ENCODE assay signal across 8 cellular contexts in the genomic region with DNA sequence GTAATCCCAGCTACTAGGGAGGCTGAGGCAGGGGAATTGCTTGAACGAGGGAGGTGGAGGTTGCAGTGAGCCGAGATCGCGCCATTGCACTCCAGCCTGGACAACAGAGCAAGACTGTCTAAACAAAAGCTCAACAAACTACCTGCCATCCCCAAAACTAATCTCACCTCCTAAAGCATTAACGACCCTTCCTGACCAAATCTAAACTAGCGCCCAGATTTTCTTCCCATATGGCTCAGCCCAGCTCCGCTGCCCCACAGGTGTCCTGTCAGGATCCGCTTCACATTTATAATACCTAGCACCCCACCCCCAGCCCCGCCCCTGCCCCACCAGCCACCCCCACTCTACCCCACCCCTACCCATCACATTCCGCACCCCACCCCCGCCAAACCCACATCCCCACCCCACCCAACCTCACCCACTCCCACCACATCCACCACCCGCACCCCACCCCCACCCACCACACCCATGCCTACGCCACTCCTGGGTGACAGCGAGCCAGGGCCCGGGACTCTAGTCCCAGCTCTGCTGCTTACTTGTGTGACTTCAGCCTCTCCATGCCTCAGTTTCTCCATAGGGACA. TPM values are rescaled to one million over a fixed set of nuclear protein-coding genes. Genes with fewer than 3 reads are reported as not detected.
DNase-seq lines count a peak whose midpoint lies in the region; ATAC-seq and TF ChIP-seq lines count a peak whose summit lies in the region.

No MANE protein-coding gene starts in this region.

- no peaks in the 10 kb centered on the region for H3K36me3 ChIP-seq in HCT116 (ENCODE audit: control insufficient read depth in 1 of 2, insufficient read depth in 2 of 2, low read length in 2 of 2)
- H3K36me3 ChIP-seq in SJSA1, result peaks cover 3% of the 10 kb centered on the region; the same call in 1 of the 2 replicates

- BruUV-seq in HCT116 (replicated peaks; lab: Mats Ljungman, UMichigan), result no TSS peak

- H3K27ac ChIP-seq in HCT116 (ENCODE audit: low read depth, low read length), result peak overlapping the region; percentile 92
- H3K27ac ChIP-seq in SJSA1, result peak overlapping the region; percentile 91

- TF ChIP-seq RAD21 in HCT116 (IDR thresholded peaks at IDR 0.05; ENCODE audit: low read depth), result no peak

- H3K4me1 Mint-ChIP-seq in mesothelial cell of epicardium, result peaks cover 33% of the 10 kb centered on the region

- TF ChIP-seq CTCF in GM13976 (IDR thresholded peaks at IDR 0.05; ENCODE audit: borderline replicate concordance, control extremely low read depth, extremely low read depth, insufficient read depth, missing control alignments), result no peak
- no peak for TF ChIP-seq CTCF in HCT116 (IDR thresholded peaks at IDR 0.05 in 2 of 3, conservative IDR thresholded peaks at IDR 0.05 in 1 of 3; ENCODE audit: borderline replicate concordance in 1 of 3, insufficient read depth in 1 of 3, low read depth in 2 of 3, low read length in 2 of 3)
- TF ChIP-seq CTCF in mesothelial cell of epicardium (IDR thresholded peaks at IDR 0.05; ENCODE audit: unreplicated experiment), result no peak

- CTCF ChIA-PET in HCT116 (lab: Charles Lee), result interaction anchor here (1.0 to 1.4 kb wide), 2 partner anchors 28 to 103 kb away, joined by 3 to 5 read pairs; no protein-coding TSS in a partner anchor

- H3K9me3 ChIP-seq in HCT116 (ENCODE audit: control insufficient read depth in 1 of 2, insufficient read depth in 1 of 2, low read depth in 1 of 2, low read length in 2 of 2) (no peaks in the 10 kb centered on the region), SJSA1 (replicated peaks) (no peaks in the 10 kb centered on the region)

- ATAC-seq in HCT116, result peak; percentile 49
- no peak for ATAC-seq in HG03108 (IDR thresholded peaks at IDR 0.05; ENCODE audit: unreplicated experiment)
- ATAC-seq in sciatic nerve, result no peak

- intact Hi-C loops in HCT116 (cut with micrococcal nuclease), result no loop called here
- intact Hi-C loops in sciatic nerve (cut with DNase I), result no loop called here

- H3K4me1 ChIP-seq in HCT116 (ENCODE audit: control insufficient read depth in 1 of 2, insufficient read depth in 2 of 2, low read length in 2 of 2) (peaks cover 10% of the 10 kb centered on the region in 2 experiments), SJSA1 (replicated peaks) (peaks cover 13% of the 10 kb centered on the region)

- no peaks in the 10 kb centered on the region for H3K27me3 Mint-ChIP-seq in mesothelial cell of epicardium (ENCODE audit: low read depth)

- H3K9me3 Mint-ChIP-seq in mesothelial cell of epicardium, result no peaks in the 10 kb centered on the region

- in situ Hi-C loops in GM13976 (cut with MboI; ENCODE audit: low sequenced_read_pairs, unreplicated experiment), result no loop called here

- no peaks in the 10 kb centered on the region for H4K20me1 ChIP-seq in HCT116 (ENCODE audit: insufficient read depth)

- peak overlapping the region; percentile 94 for H3K9ac ChIP-seq in HCT116 (ENCODE audit: low read length)

- H3K9me2 ChIP-seq in HCT116 (ENCODE audit: insufficient read depth), result no peaks in the 10 kb centered on the region

- peak overlapping the region; percentile 97 for H3K4me2 ChIP-seq in HCT116 (ENCODE audit: low read length)

- H3K36me3 Mint-ChIP-seq in mesothelial cell of epicardium, result no peaks in the 10 kb centered on the region

- no peak overlapping the region for H2AFZ ChIP-seq in HCT116 (ENCODE audit: low read depth, low read length, poor library complexity, severe bottlenecking)

- H3K4me3 Mint-ChIP-seq in mesothelial cell of epicardium, result peak overlapping the region; percentile 72

- peak overlapping the region; percentile 66 for H3K27ac Mint-ChIP-seq in mesothelial cell of epicardium

- no peak for TF ChIP-seq POLR2A in HCT116 (IDR thresholded peaks at IDR 0.05; ENCODE audit: borderline replicate concordance, extremely low read depth, insufficient read depth, insufficient read length)

- RAD21 ChIA-PET in HCT116 (lab: Charles Lee; ENCODE audit: low non-redundant PET in 1 of 2, low total read pairs in 2 of 2, uncharacterized antibody in 2 of 2, unreplicated experiment in 2 of 2), result no interaction called here

- peaks cover 17% of the 10 kb centered on the region for H3K79me2 ChIP-seq in HCT116 (ENCODE audit: insufficient read depth, low read length)

- no peaks in the 10 kb centered on the region for H3K27me3 ChIP-seq in HCT116 (ENCODE audit: insufficient read depth, low read length)
- no peaks in the 10 kb centered on the region for H3K27me3 ChIP-seq in SJSA1 (replicated peaks)

- DNase-seq in GM13976 (ENCODE audit: low spot score) (peak; percentile 47), HCT116 (ENCODE audit: low read depth, low spot score) (no peak), SJSA1 (ENCODE audit: low read depth in 1 of 2, low spot score in 2 of 2) (no peak), cerebellum (ENCODE audit: low spot score) (peak; percentile 21), mesothelial cell of epicardium (ENCODE audit: low spot score in 2 of 2, unreplicated experiment in 2 of 2) (no peak), sciatic nerve (ENCODE audit: low spot score) (no peak)
- no peak for DNase-seq in stimulated activated CD4-positive, alpha-beta T cell treated with anti-CD3 and anti-CD28 coated beads, Interleukin-4, amount 100 ng/mL, for 4 hours

- POLR2A ChIA-PET in HCT116 (lab: Charles Lee), result interaction anchor here (1.0 to 1.1 kb wide), 2 partner anchors 108 to 130 kb away, joined by 3 to 5 read pairs; partner anchors contain the start of gene POP4

- H3K4me3 ChIP-seq in HCT116 (replicated peaks in 1 of 2; ENCODE audit: low read depth in 1 of 2, low read length in 2 of 2) (peak overlapping the region; percentile 80 to 96), SJSA1 (peak overlapping the region; percentile 95)

TF ChIP-seq in HCT116, 20 proteins besides CTCF, POLR2A, EP300 and RAD21:
- no peak for TF ChIP-seq CEBPB (IDR thresholded peaks at IDR 0.05; ENCODE audit: low read depth)
- no peak for TF ChIP-seq ATF3 (IDR thresholded peaks at IDR 0.05)
- no peak for TF ChIP-seq EGR1 (IDR thresholded peaks at IDR 0.05; ENCODE audit: low read depth)
- no peak for TF ChIP-seq SIN3A (IDR thresholded peaks at IDR 0.05; ENCODE audit: low read depth)
- no peak for TF ChIP-seq SRF (IDR thresholded peaks at IDR 0.05; ENCODE audit: low read depth)
- TF ChIP-seq FOSL1 (IDR thresholded peaks at IDR 0.05; ENCODE audit: low read depth), result no peak
- TF ChIP-seq, protein P1, sequence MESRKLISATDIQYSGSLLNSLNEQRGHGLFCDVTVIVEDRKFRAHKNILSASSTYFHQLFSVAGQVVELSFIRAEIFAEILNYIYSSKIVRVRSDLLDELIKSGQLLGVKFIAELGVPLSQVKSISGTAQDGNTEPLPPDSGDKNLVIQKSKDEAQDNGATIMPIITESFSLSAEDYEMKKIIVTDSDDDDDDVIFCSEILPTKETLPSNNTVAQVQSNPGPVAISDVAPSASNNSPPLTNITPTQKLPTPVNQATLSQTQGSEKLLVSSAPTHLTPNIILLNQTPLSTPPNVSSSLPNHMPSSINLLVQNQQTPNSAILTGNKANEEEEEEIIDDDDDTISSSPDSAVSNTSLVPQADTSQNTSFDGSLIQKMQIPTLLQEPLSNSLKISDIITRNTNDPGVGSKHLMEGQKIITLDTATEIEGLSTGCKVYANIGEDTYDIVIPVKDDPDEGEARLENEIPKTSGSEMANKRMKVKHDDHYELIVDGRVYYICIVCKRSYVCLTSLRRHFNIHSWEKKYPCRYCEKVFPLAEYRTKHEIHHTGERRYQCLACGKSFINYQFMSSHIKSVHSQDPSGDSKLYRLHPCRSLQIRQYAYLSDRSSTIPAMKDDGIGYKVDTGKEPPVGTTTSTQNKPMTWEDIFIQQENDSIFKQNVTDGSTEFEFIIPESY (IDR thresholded peaks at IDR 0.05; ENCODE audit: extremely low read depth, insufficient replicate concordance, low read length), result no peak
- TF ChIP-seq, protein P2, sequence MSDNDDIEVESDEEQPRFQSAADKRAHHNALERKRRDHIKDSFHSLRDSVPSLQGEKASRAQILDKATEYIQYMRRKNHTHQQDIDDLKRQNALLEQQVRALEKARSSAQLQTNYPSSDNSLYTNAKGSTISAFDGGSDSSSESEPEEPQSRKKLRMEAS (IDR thresholded peaks at IDR 0.05), result no peak
TF ChIP-seq in HCT116: peak in this region for 0.

RNA-seq across cellular contexts. Expression of gene C19orf12, which starts 0.6 kb away (rescaled TPM):
- total RNA-seq in HCT116 (2021; ENCODE audit: unreplicated experiment), result 10.0 TPM
- polyA plus RNA-seq in HCT116 (2012), result 9.3 and 10.2 TPM in 2 replicates
- total RNA-seq in SJSA1 (2014; rRNA removed; shearing (Covaris generic)), result 35.3 and 40.1 TPM in 2 replicates
- 35.3 TPM for total RNA-seq in cerebellum
- 26.9 to 29.8 TPM (median 27.1 TPM) in 3 replicates for total RNA-seq in mesothelial cell of epicardium
- 30.9 TPM for total RNA-seq in sciatic nerve

RNA-seq across cellular contexts. Expression of gene PLEKHF1, which starts 49.2 kb away (rescaled TPM):
- total RNA-seq in HCT116 (2021; ENCODE audit: unreplicated experiment) (5.5 TPM), cerebellum (1.5 TPM), mesothelial cell of epicardium (0.47 to 0.92 TPM (median 0.64 TPM) in 3 replicates), sciatic nerve (30.4 TPM)
- 5.6 and 9.0 TPM in 2 replicates for polyA plus RNA-seq in HCT116 (2012)
- 7.2 and 8.0 TPM in 2 replicates for total RNA-seq in SJSA1 (2014; rRNA removed; shearing (Covaris generic))

Comparison
In these comparisons a context has a peak if more than half of its experiments do, and no peak if none do; other contexts are left out.
1. DNase-seq: peak in GM13976 (single experiment) and cerebellum (single experiment); none in HCT116 (single experiment), SJSA1 (0 of 2), mesothelial cell of epicardium (0 of 2), stimulated activated CD4-positive, alpha-beta T cell treated with anti-CD3 and anti-CD28 coated beads, Interleukin-4, amount 100 ng/mL, for 4 hours (0 of 2) and sciatic nerve (single experiment).